Comparison of ENCODE assay signal across 8 cellular contexts in the genomic region with DNA sequence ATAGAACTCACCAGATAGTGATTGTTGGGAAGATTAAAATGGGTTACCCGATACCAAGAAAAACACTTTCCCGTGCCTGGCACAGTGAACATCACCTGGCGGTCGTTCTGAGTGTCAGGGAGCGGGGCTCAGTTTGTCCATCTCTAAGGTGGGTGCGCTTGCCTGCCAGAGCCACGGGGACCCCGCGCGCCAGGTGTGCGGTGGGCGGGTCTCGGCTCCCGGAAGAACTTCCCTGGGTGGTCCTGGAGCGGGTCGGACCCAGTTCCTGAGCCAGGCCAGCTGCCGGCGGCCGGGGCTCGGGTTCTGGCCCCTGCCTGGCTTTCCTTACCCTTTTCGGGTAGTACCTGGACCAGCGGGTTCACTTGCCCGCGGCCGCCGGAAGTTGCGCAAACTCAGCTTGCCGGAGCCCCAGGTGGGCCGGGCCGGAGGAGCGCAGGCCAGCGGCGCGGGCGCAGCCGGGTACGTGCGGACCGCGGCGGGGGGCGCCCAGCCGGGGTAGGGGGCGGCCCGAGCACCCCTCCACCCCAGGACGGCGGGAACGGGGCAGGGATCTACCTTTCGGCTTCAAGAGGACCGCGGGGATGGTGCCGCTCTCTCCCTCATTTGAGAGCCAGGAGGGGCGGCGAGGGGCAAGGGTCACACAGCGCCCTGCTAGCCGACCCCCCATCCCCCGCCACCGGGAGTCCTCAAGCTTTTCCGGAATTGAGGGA. TPM values are rescaled to one million over a fixed set of nuclear protein-coding genes. Genes with fewer than 3 reads are reported as not detected.
DNase-seq lines count a peak whose midpoint lies in the region; ATAC-seq and FAIRE-seq lines count a peak whose summit lies in the region.

No MANE protein-coding gene starts in this region.

- no peak overlapping the region for H3K9ac ChIP-seq in iPS-15b (ENCODE audit: low read depth, low read length)

- H3K36me3 Mint-ChIP-seq in activated T-cell treated with anti-CD3 and anti-CD28 coated beads, Interleukin-2, amount 50 U/mL, for 72 hours (ENCODE audit: insufficient read depth in 2 of 2): peaks cover 6 to 10% of the 10 kb centered on the region in 2 donors
- H3K36me3 Mint-ChIP-seq in stimulated activated effector memory CD8-positive, alpha-beta T cell treated with anti-CD3 and anti-CD28 coated beads, Interleukin-12 subunit alpha, Interleukin-12 subunit beta, amount 100 ng/mL, for 72 hours: peaks cover 25% of the 10 kb centered on the region

- peaks cover 39% of the 10 kb centered on the region for H3K27me3 ChIP-seq in iPS-15b (ENCODE audit: control insufficient read depth, insufficient read depth, low read length)

- no peaks in the 10 kb centered on the region for H3K9me3 ChIP-seq in iPS-15b (ENCODE audit: control insufficient read depth, insufficient read depth, low read length)

- H3K36me3 ChIP-seq in iPS-15b (ENCODE audit: control insufficient read depth, insufficient read depth, low read length): no peaks in the 10 kb centered on the region

- no peak overlapping the region for H3K27ac Mint-ChIP-seq in activated T-cell treated with anti-CD3 and anti-CD28 coated beads, Interleukin-2, amount 50 U/mL, for 72 hours
- H3K27ac Mint-ChIP-seq in stimulated activated effector memory CD8-positive, alpha-beta T cell treated with anti-CD3 and anti-CD28 coated beads, Interleukin-12 subunit alpha, Interleukin-12 subunit beta, amount 100 ng/mL, for 72 hours: no peak overlapping the region

- H3K4me1 Mint-ChIP-seq in activated T-cell treated with anti-CD3 and anti-CD28 coated beads, Interleukin-2, amount 50 U/mL, for 72 hours (ENCODE audit: low read depth): peaks cover 47% of the 10 kb centered on the region
- peaks cover 58% of the 10 kb centered on the region for H3K4me1 Mint-ChIP-seq in stimulated activated effector memory CD8-positive, alpha-beta T cell treated with anti-CD3 and anti-CD28 coated beads, Interleukin-12 subunit alpha, Interleukin-12 subunit beta, amount 100 ng/mL, for 72 hours

- H3K4me1 ChIP-seq in iPS-15b (ENCODE audit: control insufficient read depth, insufficient read depth, low read length): peaks cover 8% of the 10 kb centered on the region

- peak overlapping the region; percentile 85 for H3K4me3 ChIP-seq in iPS-15b (ENCODE audit: low read depth, low read length)

- ATAC-seq in activated T-cell treated with anti-CD3 and anti-CD28 coated beads, Interleukin-2, amount 50 U/mL, for 72 hours (replicated peaks in 1 of 2): no peak
- no peak for ATAC-seq in stimulated activated effector memory CD8-positive, alpha-beta T cell treated with anti-CD3 and anti-CD28 coated beads, Interleukin-12 subunit alpha, Interleukin-12 subunit beta, amount 100 ng/mL, for 72 hours
- no peak for ATAC-seq in HG03342 (IDR thresholded peaks at IDR 0.05; ENCODE audit: unreplicated experiment)

- peak overlapping the region; percentile 74 for H3K4me3 Mint-ChIP-seq in activated T-cell treated with anti-CD3 and anti-CD28 coated beads, Interleukin-2, amount 50 U/mL, for 72 hours
- H3K4me3 Mint-ChIP-seq in stimulated activated effector memory CD8-positive, alpha-beta T cell treated with anti-CD3 and anti-CD28 coated beads, Interleukin-12 subunit alpha, Interleukin-12 subunit beta, amount 100 ng/mL, for 72 hours: peak overlapping the region; percentile 42

- FAIRE-seq in RCC 7860 (lab: Jason Lieb, UNC): no peak

- H3K27me3 Mint-ChIP-seq in activated T-cell treated with anti-CD3 and anti-CD28 coated beads, Interleukin-2, amount 50 U/mL, for 72 hours (ENCODE audit: low read depth): no peaks in the 10 kb centered on the region

- peaks cover 0 to 2% of the 10 kb centered on the region in 2 donors for H3K9me3 Mint-ChIP-seq in activated T-cell treated with anti-CD3 and anti-CD28 coated beads, Interleukin-2, amount 50 U/mL, for 72 hours
- H3K9me3 Mint-ChIP-seq in stimulated activated effector memory CD8-positive, alpha-beta T cell treated with anti-CD3 and anti-CD28 coated beads, Interleukin-12 subunit alpha, Interleukin-12 subunit beta, amount 100 ng/mL, for 72 hours: no peaks in the 10 kb centered on the region

- peak; percentile 6 to 36 for DNase-seq in NCI-H2081 (lab: John Stamatoyannopoulos, UW)
- DNase-seq in NCI-H2081 treated with DMSO at 0.1 percent for 48 hours (lab: John Stamatoyannopoulos, UW): no peak
- DNase-seq in activated T-cell treated with anti-CD3 and anti-CD28 coated beads, Interleukin-2, amount 50 U/mL, for 72 hours: peak; percentile 41 to 60
- no peak for DNase-seq in stimulated activated effector memory CD8-positive, alpha-beta T cell treated with anti-CD3 and anti-CD28 coated beads, Interleukin-12 subunit alpha, Interleukin-12 subunit beta, amount 100 ng/mL, for 72 hours (ENCODE audit: low spot score in 2 of 2)
- DNase-seq in A172 (ENCODE audit: low spot score): no peak
- no peak for DNase-seq in RCC 7860 (ENCODE audit: low spot score)

RNA-seq across cellular contexts. Expression of gene FAM110A, which starts 7.5 kb away (rescaled TPM):
- total RNA-seq in activated T-cell treated with anti-CD3 and anti-CD28 coated beads, Interleukin-2, amount 50 U/mL, for 72 hours: 10 to 100 TPM; 21.1 to 24.5 TPM
- 11.7 and 15.0 TPM in 2 replicates for total RNA-seq in A172 (2014; rRNA removed; shearing (Covaris generic))

Comparison
In these comparisons a context has a peak if more than half of its experiments do, and no peak if none do; other contexts are left out.
1. DNase-seq: peak in NCI-H2081 (2 of 2) and activated T-cell treated with anti-CD3 and anti-CD28 coated beads, Interleukin-2, amount 50 U/mL, for 72 hours (2 of 2); none in NCI-H2081 treated with DMSO at 0.1 percent for 48 hours (single experiment), stimulated activated effector memory CD8-positive, alpha-beta T cell treated with anti-CD3 and anti-CD28 coated beads, Interleukin-12 subunit alpha, Interleukin-12 subunit beta, amount 100 ng/mL, for 72 hours (0 of 2), A172 (single experiment) and RCC 7860 (single experiment).